In the genomic region with DNA sequence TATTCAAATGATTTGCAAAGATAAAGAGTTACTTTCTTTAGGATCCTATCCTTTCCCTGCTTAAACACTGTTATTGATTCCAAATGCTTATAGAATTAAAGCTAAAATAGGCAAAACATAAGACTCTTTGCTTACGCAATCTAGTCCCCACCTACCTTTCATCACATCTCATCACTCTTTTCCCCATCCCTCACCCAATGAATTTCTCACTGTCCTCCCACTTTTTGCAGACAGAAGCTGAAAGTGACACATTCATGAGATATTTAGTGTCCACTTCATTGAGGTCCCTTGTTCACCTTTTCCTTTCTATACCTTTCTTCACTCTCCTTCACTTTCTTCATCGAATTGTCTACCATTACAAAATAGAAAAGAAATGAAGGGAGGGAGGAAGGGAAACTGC, we compare ENCODE assay signal across 8 cellular contexts. TPM values are rescaled to one million over a fixed set of nuclear protein-coding genes. Genes with fewer than 3 reads are reported as not detected.
A peak's percentile ranks its signal among the peaks of the same experiment; 100 is the strongest.
DNase-seq lines count a peak whose midpoint lies in the region; ATAC-seq and TF ChIP-seq lines count a peak whose summit lies in the region.
"Had no signal": no experiment of that assay in that cellular context is flagged by ENCODE, and none has a peak within 500 bp of the region (broad histone marks: within the 10 kb centered on the region; RNA-seq: fewer than 3 reads in every experiment).

No MANE protein-coding gene starts in this region.

- H3F3A ChIP-seq in MM.1S (ENCODE audit: insufficient read depth, low read length): no peaks in the 10 kb centered on the region

- 0 out of 2 replicates have a peak, but pooled peaks cover 7% of the 10 kb centered on the region for H3K4me1 ChIP-seq in MM.1S (ENCODE audit: low read length)
- H3K4me1 ChIP-seq in osteoblast (ENCODE audit: insufficient read depth, low read length): no peaks in the 10 kb centered on the region
- H3K4me1 ChIP-seq: left lung had no signal

- 0 out of 2 replicates have a peak overlapping the region, but pooled peaks have one; percentile 29 for H3K4me2 ChIP-seq in MM.1S (ENCODE audit: low read depth, low read length)
- H3K4me2 ChIP-seq in osteoblast (ENCODE audit: insufficient read depth, low read length): peak overlapping the region; percentile 66

- H3K27me3 ChIP-seq in MM.1S (replicated peaks; ENCODE audit: insufficient read depth, low read length) (no peaks in the 10 kb centered on the region), osteoblast (ENCODE audit: insufficient read depth, low read length) (no peaks in the 10 kb centered on the region)

- H4K20me1 ChIP-seq in MM.1S (ENCODE audit: insufficient read depth, low read length) (no peaks in the 10 kb centered on the region), osteoblast (ENCODE audit: insufficient read depth, low read length) (no peaks in the 10 kb centered on the region)

- DNase-seq in G401 (ENCODE audit: low spot score): peak; percentile 53
- DNase-seq in MM.1S: no peak
- DNase-seq in coronary artery (ENCODE audit: low spot score): no peak
- peak; percentile 61 for DNase-seq in osteoblast (ENCODE audit: insufficient read length, low spot score, missing footprints)
- no peak for DNase-seq in retina
- DNase-seq in cortex of kidney (lab: John Stamatoyannopoulos, UW): no peak

- ATAC-seq in GM21423 (IDR thresholded peaks at IDR 0.05; ENCODE audit: unreplicated experiment): no peak

- no peak for TF ChIP-seq CTCF in MM.1S (IDR thresholded peaks at IDR 0.05; ENCODE audit: low read length)
- no peak for TF ChIP-seq CTCF in coronary artery (IDR thresholded peaks at IDR 0.05)
- TF ChIP-seq CTCF in osteoblast (IDR thresholded peaks at IDR 0.05; ENCODE audit: extremely low read depth, low read depth, low read length): no peak

- H3K4me3 ChIP-seq in MM.1S (ENCODE audit: low read length): no peak overlapping the region
- peak overlapping the region; percentile 76 for H3K4me3 ChIP-seq in coronary artery
- no peak overlapping the region for H3K4me3 ChIP-seq in osteoblast (ENCODE audit: insufficient read depth, low read length)

- H3K9me2 ChIP-seq in MM.1S (replicated peaks; ENCODE audit: insufficient read depth, low read length): no peaks in the 10 kb centered on the region

- no peak overlapping the region for H3K9ac ChIP-seq in MM.1S (ENCODE audit: low read length)

- H2AFZ ChIP-seq in MM.1S (ENCODE audit: low read length): no peak overlapping the region
- H2AFZ ChIP-seq in osteoblast (ENCODE audit: low read length): peak overlapping the region; percentile 1

- no peaks in the 10 kb centered on the region for H3K36me3 ChIP-seq in MM.1S (replicated peaks; ENCODE audit: insufficient read depth, low read length)
- no peaks in the 10 kb centered on the region for H3K36me3 ChIP-seq in osteoblast (ENCODE audit: insufficient read depth, low read length)
- H3K36me3 ChIP-seq: left lung had no signal

- H3K79me2 ChIP-seq in MM.1S (ENCODE audit: low read length): no peaks in the 10 kb centered on the region
- no peaks in the 10 kb centered on the region for H3K79me2 ChIP-seq in osteoblast (ENCODE audit: insufficient read depth, low read length)

- H3K27ac ChIP-seq in MM.1S (ENCODE audit: low read length) (no peak overlapping the region), coronary artery (no peak overlapping the region), osteoblast (ENCODE audit: low read depth, low read length) (no peak overlapping the region)
- H3K27ac ChIP-seq: left lung had no signal

- in situ Hi-C loops in G401 (cut with HindIII; ENCODE audit: low sequenced_read_pairs): no loop called here

- H3K9me3 ChIP-seq in MM.1S (replicated peaks; ENCODE audit: insufficient read depth, low read length) (no peaks in the 10 kb centered on the region), osteoblast (ENCODE audit: low read depth, low read length) (no peaks in the 10 kb centered on the region)
- H3K9me3 ChIP-seq: left lung had no signal

RNA-seq across cellular contexts. Expression of gene SATL1, which starts 0.4 kb away (rescaled TPM):
- not detected in 2 replicates for total RNA-seq in G401 (2014; rRNA removed; shearing (Covaris generic))
- total RNA-seq in osteoblast: not detected in 2 replicates
- total RNA-seq: left lung had no signal

RNA-seq across cellular contexts. Expression of gene ZNF711, which starts 0.6 kb away (rescaled TPM):
- not detected in 2 replicates for total RNA-seq in G401 (2014; rRNA removed; shearing (Covaris generic))
- 1.4 and 1.5 TPM in 2 replicates for total RNA-seq in osteoblast

Comparison
In these comparisons a context has a peak if more than half of its experiments do, and no peak if none do; other contexts are left out.
1. DNase-seq: peak in G401 (single experiment) and osteoblast (single experiment); none in MM.1S (single experiment), coronary artery (single experiment), retina (single experiment) and cortex of kidney (single experiment).